In genomic region chr14:50003213-50004021, GRCh38 we compare ENCODE assay signal across 7 cellular contexts.
DNase-seq lines count a peak whose midpoint lies in the region; ATAC-seq, FAIRE-seq and TF ChIP-seq lines count a peak whose summit lies in the region.

No MANE protein-coding gene starts in this region.

- H3K27ac Mint-ChIP-seq in central memory CD8-positive, alpha-beta T cell (ENCODE audit: low read depth): peak overlapping the region; percentile 96

- peaks cover 25% of the 10 kb centered on the region for H3K36me3 Mint-ChIP-seq in central memory CD8-positive, alpha-beta T cell (ENCODE audit: insufficient read depth)

- peak; percentile 77 for DNase-seq in GM18507 (ENCODE audit: extremely low spot score, insufficient read length, low read depth)
- DNase-seq in NCI-H2029 (lab: John Stamatoyannopoulos, UW): peak; percentile 74
- DNase-seq in central memory CD8-positive, alpha-beta T cell (ENCODE audit: low spot score in 2 of 2): peak; percentile 72 to 86
- peak; percentile 88 for DNase-seq in left kidney (ENCODE audit: low read depth, low spot score)
- DNase-seq in stimulated activated CD4-positive, alpha-beta T cell treated with anti-CD3 and anti-CD28 coated beads, Interleukin-4, amount 100 ng/mL, for 24 hours: peak; percentile 73

- ATAC-seq in HG02678 (IDR thresholded peaks at IDR 0.05; ENCODE audit: unreplicated experiment): peak; percentile 45
- ATAC-seq in central memory CD8-positive, alpha-beta T cell (replicated peaks; ENCODE audit: extremely low read depth, poor library complexity, severe bottlenecking): peak; percentile 29

- peaks cover 55% of the 10 kb centered on the region for H3K4me1 Mint-ChIP-seq in central memory CD8-positive, alpha-beta T cell

- no peaks in the 10 kb centered on the region for H3K27me3 Mint-ChIP-seq in central memory CD8-positive, alpha-beta T cell

- TF ChIP-seq CTCF in WI38 (IDR thresholded peaks at IDR 0.05; ENCODE audit: low read depth, low read length): peak; percentile 13; the same call in 1 of the 2 replicates

- H3K4me3 ChIP-seq in WI38 (ENCODE audit: low read depth, low read length): peak overlapping the region; percentile 56

- H3K4me3 Mint-ChIP-seq in central memory CD8-positive, alpha-beta T cell: peak overlapping the region; percentile 80

- peak; percentile 73 for FAIRE-seq in GM18507 (lab: Jason Lieb, UNC)

- H3K9me3 Mint-ChIP-seq in central memory CD8-positive, alpha-beta T cell: no peaks in the 10 kb centered on the region

Comparison
In these comparisons a context has a peak if more than half of its experiments do, and no peak if none do; other contexts are left out.
1. Peak in every context shown above with its lines: DNase-seq, ATAC-seq and H3K4me3 ChIP-seq.